14 cellular contexts compared by ENCODE assay signal in the genomic region with DNA sequence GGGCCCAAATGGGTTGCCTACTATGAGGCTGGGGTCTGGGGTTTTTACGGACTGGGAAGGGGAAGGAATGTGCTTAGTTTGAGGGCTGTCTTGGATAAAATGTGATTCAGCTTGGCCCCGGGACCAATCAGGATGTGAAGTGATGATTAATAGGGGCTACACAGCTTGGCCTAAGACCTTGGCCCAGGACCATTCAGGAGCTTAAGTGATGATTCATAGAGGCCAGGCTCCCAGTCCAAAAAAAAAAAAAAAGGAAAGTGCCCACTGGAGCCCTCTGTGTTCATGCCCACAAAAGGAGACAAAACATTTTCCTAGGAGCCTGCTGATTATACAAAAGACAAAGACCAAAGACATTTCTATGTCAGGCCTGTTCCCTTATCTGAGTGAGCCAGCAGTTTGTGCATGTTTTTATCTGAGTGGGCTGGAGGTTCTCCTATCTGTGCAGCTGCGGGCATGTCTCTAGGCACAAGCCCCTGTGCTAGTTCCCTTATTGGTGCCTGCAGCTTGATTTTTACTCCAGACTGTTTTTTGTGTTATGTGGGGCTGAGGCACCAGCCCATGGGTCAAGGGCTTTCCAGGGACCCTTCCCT.
DNase-seq lines count a peak whose midpoint lies in the region; ATAC-seq and TF ChIP-seq lines count a peak whose summit lies in the region.
"Had no signal": no experiment of that assay in that cellular context is flagged by ENCODE, and none has a peak within 500 bp of the region (broad histone marks: within the 10 kb centered on the region; RNA-seq: fewer than 3 reads in every experiment).

No MANE protein-coding gene starts in this region.

- H3K36me3 ChIP-seq in mesendoderm (ENCODE audit: control insufficient read depth, insufficient read depth, low read length), result no peaks in the 10 kb centered on the region
- H3K36me3 ChIP-seq: transverse colon had no signal

- H3K4me1 ChIP-seq in mesendoderm (ENCODE audit: control insufficient read depth, low read depth, low read length), result no peaks in the 10 kb centered on the region
- H3K4me1 ChIP-seq: transverse colon had no signal

- no peak overlapping the region for H2AK5ac ChIP-seq in mesendoderm (ENCODE audit: low read length)

- no peak overlapping the region for H3K9ac ChIP-seq in mesendoderm (ENCODE audit: low read length)

- no peak overlapping the region for H3K4me3 Mint-ChIP-seq in stimulated activated naive B cell treated with anti-CD40 and anti-IgM and Interleukin-4, amounts not matched to agents 10 μg/mL and 1 μg/mL and 100 μg/mL, for 72 hours
- H3K4me3 Mint-ChIP-seq: natural killer cell, T-helper 17 cell had no signal

- no peak for ATAC-seq in activated naive CD4-positive, alpha-beta T cell treated with anti-CD3 and anti-CD28 coated beads, Interleukin-2, amount 50 U/mL, for 72 hours
- no peak for ATAC-seq in stimulated activated naive B cell treated with anti-CD40 and anti-IgM and Interleukin-4, amounts not matched to agents 10 μg/mL and 1 μg/mL and 100 μg/mL, for 72 hours (replicated peaks)
- no peak for ATAC-seq in GM18909 (IDR thresholded peaks at IDR 0.05; ENCODE audit: poor library complexity, unreplicated experiment)
- ATAC-seq: natural killer cell, PC-3, T-helper 17 cell had no signal

- no peak overlapping the region for H3K56ac ChIP-seq in mesendoderm (ENCODE audit: low read length)

- H2BK120ac ChIP-seq in mesendoderm (ENCODE audit: low read depth, low read length), result no peak overlapping the region

- H2BK5ac ChIP-seq in mesendoderm (ENCODE audit: low read length), result no peak overlapping the region

- no peaks in the 10 kb centered on the region for H3K79me2 ChIP-seq in mesendoderm (ENCODE audit: control insufficient read depth, insufficient read depth, low read length)

- no peak overlapping the region for H2BK15ac ChIP-seq in mesendoderm (replicated peaks; ENCODE audit: low read depth)

- no peak overlapping the region for H3K27ac Mint-ChIP-seq in activated naive CD4-positive, alpha-beta T cell treated with anti-CD3 and anti-CD28 coated beads, Interleukin-2, amount 50 U/mL, for 72 hours
- H3K27ac Mint-ChIP-seq in stimulated activated naive B cell treated with anti-CD40 and anti-IgM and Interleukin-4, amounts not matched to agents 10 μg/mL and 1 μg/mL and 100 μg/mL, for 72 hours, result no peak overlapping the region
- H3K27ac Mint-ChIP-seq: natural killer cell, T-helper 17 cell had no signal

- H3K4ac ChIP-seq in mesendoderm (ENCODE audit: low read depth, low read length), result no peak overlapping the region

- no peak for TF ChIP-seq CTCF in choroid plexus epithelial cell (conservative IDR thresholded peaks at IDR 0.05; ENCODE audit: low read depth, low read length)

- H3K9me3 Mint-ChIP-seq in activated naive CD4-positive, alpha-beta T cell treated with anti-CD3 and anti-CD28 coated beads, Interleukin-2, amount 50 U/mL, for 72 hours, result peaks cover 0 to 8% of the 10 kb centered on the region in 2 donors
- peaks cover 4 to 7% of the 10 kb centered on the region in 2 donors for H3K9me3 Mint-ChIP-seq in stimulated activated naive B cell treated with anti-CD40 and anti-IgM and Interleukin-4, amounts not matched to agents 10 μg/mL and 1 μg/mL and 100 μg/mL, for 72 hours

- H3K4me1 Mint-ChIP-seq in stimulated activated naive B cell treated with anti-CD40 and anti-IgM and Interleukin-4, amounts not matched to agents 10 μg/mL and 1 μg/mL and 100 μg/mL, for 72 hours, result no peaks in the 10 kb centered on the region
- H3K4me1 Mint-ChIP-seq: natural killer cell, T-helper 17 cell had no signal

- H3K4me2 ChIP-seq in mesendoderm (ENCODE audit: low read length), result no peak overlapping the region

- H3K36me3 Mint-ChIP-seq in activated naive CD4-positive, alpha-beta T cell treated with anti-CD3 and anti-CD28 coated beads, Interleukin-2, amount 50 U/mL, for 72 hours, result no peaks in the 10 kb centered on the region
- H3K36me3 Mint-ChIP-seq in stimulated activated naive B cell treated with anti-CD40 and anti-IgM and Interleukin-4, amounts not matched to agents 10 μg/mL and 1 μg/mL and 100 μg/mL, for 72 hours, result no peaks in the 10 kb centered on the region
- H3K36me3 Mint-ChIP-seq: natural killer cell had no signal

- H4K5ac ChIP-seq in mesendoderm (ENCODE audit: low read length), result no peak overlapping the region

- H3K23ac ChIP-seq in mesendoderm (ENCODE audit: low read length), result no peak overlapping the region

- WGBS in mesendoderm (ENCODE audit: extremely low coverage, insufficient coverage, low lambda C conversion rate), result no CpG with 5 or more reads among the region's 3 CpGs

- H3K79me1 ChIP-seq in mesendoderm (ENCODE audit: low read length), result no peaks in the 10 kb centered on the region

- no peaks in the 10 kb centered on the region for H3K27me3 ChIP-seq in mesendoderm (ENCODE audit: insufficient read depth, low read length, poor library complexity)
- H3K27me3 ChIP-seq: transverse colon had no signal

- H3K27me3 Mint-ChIP-seq in stimulated activated naive B cell treated with anti-CD40 and anti-IgM and Interleukin-4, amounts not matched to agents 10 μg/mL and 1 μg/mL and 100 μg/mL, for 72 hours, result no peaks in the 10 kb centered on the region
- H3K27me3 Mint-ChIP-seq: T-helper 17 cell had no signal

- no peak overlapping the region for H3K27ac ChIP-seq in mesendoderm (ENCODE audit: low read depth, low read length)
- H3K27ac ChIP-seq: transverse colon had no signal

- H4K8ac ChIP-seq in mesendoderm (ENCODE audit: low read depth, low read length), result peak overlapping the region; percentile 28

- no peak overlapping the region for H3K4me3 ChIP-seq in choroid plexus epithelial cell (ENCODE audit: low read depth, low read length)
- no peak overlapping the region for H3K4me3 ChIP-seq in mesendoderm (ENCODE audit: low read length)
- H3K4me3 ChIP-seq: transverse colon had no signal

- peak overlapping the region; percentile 28 for H3K18ac ChIP-seq in mesendoderm (ENCODE audit: low read length)

- DNase-seq in AG08395 (ENCODE audit: low spot score) (peak; percentile 67), NCI-H226 (peak; percentile 6), choroid plexus epithelial cell (ENCODE audit: low read depth) (peak; percentile 53), mesendoderm (no peak), NCI-H1436 treated with DMSO at 0.1 percent for 48 hours (lab: John Stamatoyannopoulos, UW) (no peak)
- no peak for DNase-seq in activated naive CD4-positive, alpha-beta T cell treated with anti-CD3 and anti-CD28 coated beads, Interleukin-2, amount 50 U/mL, for 72 hours (ENCODE audit: low spot score in 2 of 2)
- DNase-seq in stimulated activated naive B cell treated with anti-CD40 and anti-IgM and Interleukin-4, amounts not matched to agents 10 μg/mL and 1 μg/mL and 100 μg/mL, for 72 hours, result no peak
- DNase-seq: activated CD8-positive, alpha-beta memory T cell treated with anti-CD3 and anti-CD28 coated beads for 24 hours; natural killer cell; NCI-H2227 treated with DMSO at 0.1 percent for 48 hours; PC-3; T-helper 17 cell; transverse colon had no signal

Comparison
In these comparisons a context has a peak if more than half of its experiments do, and no peak if none do; other contexts are left out.
1. DNase-seq: peak in AG08395 (single experiment), NCI-H226 (single experiment) and choroid plexus epithelial cell (single experiment); none in mesendoderm (single experiment), activated naive CD4-positive, alpha-beta T cell treated with anti-CD3 and anti-CD28 coated beads, Interleukin-2, amount 50 U/mL, for 72 hours (0 of 2), stimulated activated naive B cell treated with anti-CD40 and anti-IgM and Interleukin-4, amounts not matched to agents 10 μg/mL and 1 μg/mL and 100 μg/mL, for 72 hours (single experiment) and NCI-H1436 treated with DMSO at 0.1 percent for 48 hours (single experiment).